In genomic region chr12:12560587-12561304, GRCh38 we compare ENCODE assay signal across 8 cellular contexts. TPM values are rescaled to one million over a fixed set of nuclear protein-coding genes. Genes with fewer than 3 reads are reported as not detected.
DNase-seq lines count a peak whose midpoint lies in the region; ATAC-seq, FAIRE-seq and TF ChIP-seq lines count a peak whose summit lies in the region.

No MANE protein-coding gene starts in this region.

- peak; percentile 73 for DNase-seq in DMS 273 (lab: John Stamatoyannopoulos, UW; ENCODE audit: unreplicated experiment)
- no peak for DNase-seq in HCT116 (ENCODE audit: low read depth, low spot score)
- DNase-seq in Peyer's patch = peak in 2 of 3 donors; percentile 46 to 84
- DNase-seq in activated gamma-delta T cell treated with anti-CD3 and anti-CD28 coated beads, Interleukin-2, amount 50 U/mL, for 16 hours (ENCODE audit: low read depth) = peak; percentile 37
- DNase-seq in frontal cortex (ENCODE audit: low spot score in 2 of 2) = peak; percentile 36 to 39
- peak in 31 of 56 donors; percentile 3 to 40 (median 13) for DNase-seq in nucleus accumbens (lab: John Stamatoyannopoulos, UW)
- DNase-seq in urothelium cell line (ENCODE audit: low spot score) = peak; percentile 66

- FAIRE-seq in frontal cortex (lab: Jason Lieb, UNC) (no peak), urothelium cell line (lab: Jason Lieb, UNC) (no peak)

- intact Hi-C loops in HCT116 (cut with micrococcal nuclease) = loop anchor here (5.0 to 10.0 kb wide), 2 partner anchors 97 to 144 kb away; no protein-coding TSS in a partner anchor

- peak overlapping the region; percentile 93 for H3K4me2 ChIP-seq in HCT116 (ENCODE audit: low read length)

- H3K4me1 ChIP-seq in HCT116 (ENCODE audit: control insufficient read depth in 1 of 2, insufficient read depth in 2 of 2, low read length in 2 of 2) (peaks cover 16 to 24% of the 10 kb centered on the region in 2 experiments), Peyer's patch (peaks cover 0 to 17% (median 2%) of the 10 kb centered on the region in 4 donors)

- no peak for TF ChIP-seq RAD21 in HCT116 (IDR thresholded peaks at IDR 0.05; ENCODE audit: low read depth)

- no peaks in the 10 kb centered on the region for H3K9me2 ChIP-seq in HCT116 (ENCODE audit: insufficient read depth)

- H3K9me3 ChIP-seq in HCT116 (ENCODE audit: control insufficient read depth in 1 of 2, insufficient read depth in 1 of 2, low read depth in 1 of 2, low read length in 2 of 2) (no peaks in the 10 kb centered on the region), Peyer's patch (no peaks in the 10 kb centered on the region)

- H3K4me3 ChIP-seq in HCT116 (replicated peaks in 1 of 2; ENCODE audit: low read depth in 1 of 2, low read length in 2 of 2) (peak overlapping the region; percentile 75 to 83), Peyer's patch (peak overlapping the region; percentile 70 to 96 (median 88))

- BruUV-seq in HCT116 (replicated peaks; lab: Mats Ljungman, UMichigan) = TSS peak; percentile 69

- H3K27ac ChIP-seq in HCT116 (ENCODE audit: low read depth, low read length) = peak overlapping the region; percentile 89
- H3K27ac ChIP-seq in Peyer's patch = peak overlapping the region; percentile 89 to 100 (median 99)

- H3K27me3 ChIP-seq in HCT116 (ENCODE audit: insufficient read depth, low read length) = no peaks in the 10 kb centered on the region
- H3K27me3 ChIP-seq in Peyer's patch = no peaks in the 10 kb centered on the region

- peak overlapping the region; percentile 86 for H3K9ac ChIP-seq in HCT116 (ENCODE audit: low read length)

- RAD21 ChIA-PET in HCT116 (lab: Charles Lee; ENCODE audit: low non-redundant PET in 1 of 2, low total read pairs in 2 of 2, uncharacterized antibody in 2 of 2, unreplicated experiment in 2 of 2) = no interaction called here

- H3K36me3 ChIP-seq in HCT116 (ENCODE audit: control insufficient read depth in 1 of 2, insufficient read depth in 2 of 2, low read length in 2 of 2) (no peaks in the 10 kb centered on the region), Peyer's patch (no peaks in the 10 kb centered on the region)

- H2AFZ ChIP-seq in HCT116 (ENCODE audit: low read depth, low read length, poor library complexity, severe bottlenecking) = peak overlapping the region; percentile 51

- no peak for TF ChIP-seq CTCF in HCT116 (IDR thresholded peaks at IDR 0.05 in 2 of 3, conservative IDR thresholded peaks at IDR 0.05 in 1 of 3; ENCODE audit: borderline replicate concordance in 1 of 3, insufficient read depth in 1 of 3, low read depth in 2 of 3, low read length in 2 of 3)
- TF ChIP-seq CTCF in Peyer's patch (IDR thresholded peaks at IDR 0.05) = no peak

- no peaks in the 10 kb centered on the region for H4K20me1 ChIP-seq in HCT116 (ENCODE audit: insufficient read depth)

- POLR2A ChIA-PET in HCT116 (lab: Charles Lee) = no interaction called here

- TF ChIP-seq POLR2A in HCT116 (IDR thresholded peaks at IDR 0.05; ENCODE audit: borderline replicate concordance, extremely low read depth, insufficient read depth, insufficient read length) (no peak), Peyer's patch (IDR thresholded peaks at IDR 0.05) (peak; percentile 19 to 88)

- CTCF ChIA-PET in HCT116 (lab: Charles Lee) = no interaction called here

- peaks cover 22% of the 10 kb centered on the region for H3K79me2 ChIP-seq in HCT116 (ENCODE audit: insufficient read depth, low read length)

- ATAC-seq in HCT116 (peak; percentile 22; the same call in 1 of the 2 replicates), GM21447 (IDR thresholded peaks at IDR 0.05; ENCODE audit: unreplicated experiment) (no peak)

TF ChIP-seq in HCT116, 20 proteins besides CTCF, POLR2A, EP300 and RAD21:
- TF ChIP-seq FOSL1 (IDR thresholded peaks at IDR 0.05; ENCODE audit: low read depth) = no peak
- peak; percentile 74 for TF ChIP-seq CEBPB (IDR thresholded peaks at IDR 0.05; ENCODE audit: low read depth)
- TF ChIP-seq ZFX (IDR thresholded peaks at IDR 0.05) = no peak
- peak; percentile 8; the same call in 1 of the 2 replicates for TF ChIP-seq POLR2AphosphoS5 (IDR thresholded peaks at IDR 0.05; ENCODE audit: low read depth, low read length)
- TF ChIP-seq EZH2phosphoT487 (IDR thresholded peaks at IDR 0.05; ENCODE audit: borderline replicate concordance) = no peak
- TF ChIP-seq SRF (IDR thresholded peaks at IDR 0.05; ENCODE audit: low read depth) = no peak
- TF ChIP-seq ATF3 (IDR thresholded peaks at IDR 0.05) = no peak
- no peak for TF ChIP-seq ELF1 (IDR thresholded peaks at IDR 0.05; ENCODE audit: borderline replicate concordance, low read depth)
- no peak for TF ChIP-seq YY1 (IDR thresholded peaks at IDR 0.05; ENCODE audit: extremely low read depth, insufficient replicate concordance, low read depth, low read length)
- TF ChIP-seq SP1 (IDR thresholded peaks at IDR 0.05; ENCODE audit: low read depth) = peak; percentile 19; the same call in 1 of the 2 replicates
TF ChIP-seq in HCT116: peak in this region for 3.

RNA-seq across cellular contexts. Expression of gene DUSP16, which starts 1.9 kb away (rescaled TPM):
- total RNA-seq in HCT116 (2021; ENCODE audit: unreplicated experiment) = 13.4 TPM
- polyA plus RNA-seq in HCT116 (2012) = 7.4 and 7.7 TPM in 2 replicates
- total RNA-seq in Peyer's patch = 10 to 100 TPM; 20.6 to 52.6 (median 45.7) TPM
- total RNA-seq in frontal cortex = 9.8 TPM

RNA-seq across cellular contexts. Expression of gene CREBL2, which starts 50.9 kb away (rescaled TPM):
- total RNA-seq in HCT116 (2021; ENCODE audit: unreplicated experiment) (11.3 TPM), Peyer's patch (10 to 100 TPM; 23.1 to 33.0 (median 27.6) TPM), frontal cortex (35.9 TPM)
- polyA plus RNA-seq in HCT116 (2012) = 5.7 and 8.2 TPM in 2 replicates
